In the genomic region with DNA sequence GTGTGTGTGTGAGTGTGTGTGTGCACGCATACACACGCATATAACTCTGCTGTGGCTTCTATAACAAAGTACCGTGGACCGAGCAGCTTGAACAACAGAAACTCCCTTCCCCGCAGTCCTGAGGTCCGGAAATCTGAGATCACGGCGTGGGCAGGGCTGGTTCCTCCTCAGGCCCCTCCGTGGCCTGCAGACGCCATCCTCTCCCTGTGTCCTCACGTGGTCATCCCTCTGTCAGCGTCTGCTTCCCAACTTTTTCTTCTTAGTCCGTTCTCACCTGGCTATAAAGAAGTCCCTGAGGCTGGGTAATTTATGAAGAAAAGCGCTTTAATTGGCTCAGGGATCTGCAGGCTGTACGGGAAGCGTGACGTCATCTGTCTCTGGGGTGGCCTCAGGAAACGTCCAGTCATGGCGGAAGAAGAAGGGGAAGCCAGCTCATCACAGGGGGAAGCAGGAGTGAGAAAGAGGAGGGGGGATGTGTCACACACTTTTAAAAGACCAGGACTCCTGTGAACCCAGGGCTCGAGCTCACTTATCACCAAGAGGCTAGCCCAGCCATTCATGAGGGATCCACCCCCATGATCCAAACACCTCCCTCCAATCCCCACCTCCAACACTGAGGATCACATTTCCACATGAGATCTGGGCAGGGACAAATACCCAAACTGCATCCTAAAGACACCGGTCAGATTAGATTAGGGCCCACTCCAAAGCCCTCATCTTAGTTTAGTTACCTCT, we compare ENCODE assay signal across 7 cellular contexts.
A peak's percentile ranks its signal among the peaks of the same experiment; 100 is the strongest.
DNase-seq lines count a peak whose midpoint lies in the region; ATAC-seq and TF ChIP-seq lines count a peak whose summit lies in the region.

No MANE protein-coding gene starts in this region.

- in situ Hi-C loops in astrocyte of the spinal cord (cut with HindIII; ENCODE audit: low sequenced_read_pairs), result no loop called here

- H3K9me3 ChIP-seq in liver (ENCODE audit: control insufficient read depth in 4 of 4, low read length in 3 of 4), result no peaks in the 10 kb centered on the region

- DNase-seq in T-helper 2 cell treated with Interferon-gamma antibody and Interleukin-4, amounts not matched to agents 5 μg/mL and 100 μg/mL, for 36 hours (ENCODE audit: low spot score), result peak; percentile 79
- peak; percentile 87 for DNase-seq in astrocyte of the spinal cord (ENCODE audit: low read depth, low spot score)
- DNase-seq in stimulated activated CD8-positive, alpha-beta memory T cell treated with anti-CD3 and anti-CD28 coated beads, Interleukin-12 subunit alpha, Interleukin-12 subunit beta, amount 100 ng/mL, for 1 hour (ENCODE audit: low read depth), result peak; percentile 53
- DNase-seq in SIG-M5 treated with dmso at 0.1 percent for 504 hours (lab: John Stamatoyannopoulos, UW; ENCODE audit: unreplicated experiment), result no peak

- TF ChIP-seq RAD21 in liver (IDR thresholded peaks at IDR 0.05), result no peak

- no peaks in the 10 kb centered on the region for H3K27me3 ChIP-seq in liver (ENCODE audit: control insufficient read depth in 4 of 4, insufficient read depth in 4 of 4, low read length in 3 of 4)

- H3K4me1 Mint-ChIP-seq in T-helper 2 cell treated with Interferon-gamma antibody and Interleukin-4, amounts not matched to agents 5 μg/mL and 100 μg/mL, for 36 hours (ENCODE audit: low read depth), result peaks cover 33% of the 10 kb centered on the region

- no peaks in the 10 kb centered on the region for H3K4me1 ChIP-seq in liver (ENCODE audit: control insufficient read depth in 4 of 4, insufficient read depth in 4 of 4, low read length in 3 of 4)

- H3K36me3 ChIP-seq in liver (ENCODE audit: control insufficient read depth in 4 of 4, insufficient read depth in 3 of 4, low read depth in 1 of 4, low read length in 3 of 4), result no peaks in the 10 kb centered on the region

- H3K27ac ChIP-seq in liver (ENCODE audit: low read depth in 1 of 2, low read length in 2 of 2), result peak overlapping the region; percentile 81 to 87

- H3K27me3 Mint-ChIP-seq in T-helper 2 cell treated with Interferon-gamma antibody and Interleukin-4, amounts not matched to agents 5 μg/mL and 100 μg/mL, for 36 hours (ENCODE audit: low read depth), result no peaks in the 10 kb centered on the region

- H3K9ac ChIP-seq in liver (ENCODE audit: low read depth in 1 of 2, low read length in 2 of 2), result no peak overlapping the region

- TF ChIP-seq CTCF in astrocyte of the spinal cord (IDR thresholded peaks at IDR 0.05; ENCODE audit: low read depth, low read length), result no peak
- TF ChIP-seq CTCF in liver (IDR thresholded peaks at IDR 0.05; ENCODE audit: low read depth, low read length, missing input control), result no peak

- peak overlapping the region; percentile 97 for H3K27ac Mint-ChIP-seq in T-helper 2 cell treated with Interferon-gamma antibody and Interleukin-4, amounts not matched to agents 5 μg/mL and 100 μg/mL, for 36 hours

- peak overlapping the region; percentile 86 for H3K4me3 Mint-ChIP-seq in T-helper 2 cell treated with Interferon-gamma antibody and Interleukin-4, amounts not matched to agents 5 μg/mL and 100 μg/mL, for 36 hours

- H3K9me3 Mint-ChIP-seq in T-helper 2 cell treated with Interferon-gamma antibody and Interleukin-4, amounts not matched to agents 5 μg/mL and 100 μg/mL, for 36 hours, result peaks cover 13% of the 10 kb centered on the region

- peak; percentile 45 for ATAC-seq in GM19035 (IDR thresholded peaks at IDR 0.05; ENCODE audit: unreplicated experiment)
- ATAC-seq in HG03175 (IDR thresholded peaks at IDR 0.05; ENCODE audit: unreplicated experiment), result peak; percentile 42

- H3K4me3 ChIP-seq in astrocyte of the spinal cord (ENCODE audit: low read depth, low read length), result no peak overlapping the region
- H3K4me3 ChIP-seq in liver (ENCODE audit: low read depth in 1 of 3, low read length in 3 of 3), result peak overlapping the region in 1 of 3 donors; percentile 16

- WGBS in liver, result 65% methylated on average over 21 of the region's 21 CpGs

- peaks cover 8% of the 10 kb centered on the region for H3K36me3 Mint-ChIP-seq in T-helper 2 cell treated with Interferon-gamma antibody and Interleukin-4, amounts not matched to agents 5 μg/mL and 100 μg/mL, for 36 hours (ENCODE audit: low read depth)

TF ChIP-seq in liver, 16 proteins besides CTCF, POLR2A, EP300 and RAD21:
- TF ChIP-seq HNF4A (conservative IDR thresholded peaks at IDR 0.05) (no peak), REST (IDR thresholded peaks at IDR 0.05) (no peak), MAX (IDR thresholded peaks at IDR 0.05) (no peak), SP1 (IDR thresholded peaks at IDR 0.05) (no peak), YY1 (IDR thresholded peaks at IDR 0.05) (no peak), JUND (IDR thresholded peaks at IDR 0.05) (no peak)
- TF ChIP-seq, protein P1, sequence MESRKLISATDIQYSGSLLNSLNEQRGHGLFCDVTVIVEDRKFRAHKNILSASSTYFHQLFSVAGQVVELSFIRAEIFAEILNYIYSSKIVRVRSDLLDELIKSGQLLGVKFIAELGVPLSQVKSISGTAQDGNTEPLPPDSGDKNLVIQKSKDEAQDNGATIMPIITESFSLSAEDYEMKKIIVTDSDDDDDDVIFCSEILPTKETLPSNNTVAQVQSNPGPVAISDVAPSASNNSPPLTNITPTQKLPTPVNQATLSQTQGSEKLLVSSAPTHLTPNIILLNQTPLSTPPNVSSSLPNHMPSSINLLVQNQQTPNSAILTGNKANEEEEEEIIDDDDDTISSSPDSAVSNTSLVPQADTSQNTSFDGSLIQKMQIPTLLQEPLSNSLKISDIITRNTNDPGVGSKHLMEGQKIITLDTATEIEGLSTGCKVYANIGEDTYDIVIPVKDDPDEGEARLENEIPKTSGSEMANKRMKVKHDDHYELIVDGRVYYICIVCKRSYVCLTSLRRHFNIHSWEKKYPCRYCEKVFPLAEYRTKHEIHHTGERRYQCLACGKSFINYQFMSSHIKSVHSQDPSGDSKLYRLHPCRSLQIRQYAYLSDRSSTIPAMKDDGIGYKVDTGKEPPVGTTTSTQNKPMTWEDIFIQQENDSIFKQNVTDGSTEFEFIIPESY (IDR thresholded peaks at IDR 0.05), result no peak
